In the genomic region with DNA sequence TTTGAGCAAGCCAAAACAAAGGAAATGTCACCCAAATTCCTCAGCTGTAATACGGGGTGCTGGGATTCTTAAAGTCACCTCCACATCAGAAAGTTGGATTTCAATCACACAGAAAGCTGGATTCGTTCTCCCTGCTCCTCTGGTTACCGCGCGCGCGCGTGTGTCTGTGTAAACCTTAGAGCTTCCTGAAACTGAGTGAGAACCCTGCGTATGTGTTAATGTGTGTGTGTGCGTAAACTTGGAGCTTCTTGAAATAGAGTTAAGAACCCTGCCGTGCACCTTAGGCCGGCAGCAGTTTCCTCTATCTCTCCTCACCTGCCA, we compare ENCODE assay signal across 8 cellular contexts. TPM values are rescaled to one million over a fixed set of nuclear protein-coding genes. Genes with fewer than 3 reads are reported as not detected.
DNase-seq lines count a peak whose midpoint lies in the region; TF ChIP-seq lines count a peak whose summit lies in the region.

No MANE protein-coding gene starts in this region.

- H3K27me3 Mint-ChIP-seq in CD4-positive, alpha-beta memory T cell = no peaks in the 10 kb centered on the region
- H3K27me3 Mint-ChIP-seq in HFFc6 (ENCODE audit: insufficient read depth) = peaks cover 6% of the 10 kb centered on the region; the same call in 1 of the 2 replicates

- H3K4me1 ChIP-seq in CD4-positive, alpha-beta memory T cell (ENCODE audit: insufficient read depth, low read length) = peaks cover 19% of the 10 kb centered on the region
- H3K4me1 ChIP-seq in mucosa of rectum (ENCODE audit: control insufficient read depth in 2 of 2, insufficient read depth in 2 of 2, low read length in 2 of 2) = peaks cover 9 to 10% of the 10 kb centered on the region in 2 donors

- no peaks in the 10 kb centered on the region for H3K27me3 ChIP-seq in CD4-positive, alpha-beta memory T cell (ENCODE audit: insufficient read depth, low read length)
- H3K27me3 ChIP-seq in mucosa of rectum (ENCODE audit: control insufficient read depth in 2 of 2, insufficient read depth in 2 of 2, low read length in 2 of 2) = no peaks in the 10 kb centered on the region

- H3K27ac Mint-ChIP-seq in CD4-positive, alpha-beta memory T cell = peak overlapping the region; percentile 95 to 98 (median 97)
- H3K27ac Mint-ChIP-seq in HFFc6 = peak overlapping the region; percentile 96

- intact Hi-C loops in CD4-positive, alpha-beta memory T cell (cut with micrococcal nuclease) = loop anchor here (5.0 kb wide), 3 partner anchors 41 to 236 kb away; no protein-coding TSS in a partner anchor

- peak overlapping the region; percentile 94 to 99 (median 95) for H3K4me3 Mint-ChIP-seq in CD4-positive, alpha-beta memory T cell
- peak overlapping the region; percentile 92 for H3K4me3 Mint-ChIP-seq in HFFc6

- no peaks in the 10 kb centered on the region for H3K9me3 Mint-ChIP-seq in CD4-positive, alpha-beta memory T cell
- no peaks in the 10 kb centered on the region for H3K9me3 Mint-ChIP-seq in HFFc6

- TF ChIP-seq CTCF in HFFc6 (IDR thresholded peaks at IDR 0.05) = no peak

- peak overlapping the region; percentile 58 to 98 for H3K4me3 ChIP-seq in CD4-positive, alpha-beta memory T cell (ENCODE audit: low read length in 2 of 2)
- peak overlapping the region; percentile 82 to 91 for H3K4me3 ChIP-seq in mucosa of rectum (ENCODE audit: low read length in 2 of 2)

- H3K36me3 ChIP-seq in CD4-positive, alpha-beta memory T cell (ENCODE audit: insufficient read depth, low read length) = no peaks in the 10 kb centered on the region
- H3K36me3 ChIP-seq in mucosa of rectum (ENCODE audit: control insufficient read depth in 2 of 2, insufficient read depth in 2 of 2, low read length in 2 of 2) = peaks cover 4% of the 10 kb centered on the region in 2 donors

- DNase-seq in CD4-positive, alpha-beta memory T cell = no peak
- DNase-seq in HFFc6 (peak; percentile 19), RPMI8226 (peak; percentile 50), germinal center (ENCODE audit: low spot score) (no peak), NCI-H2107 treated with DMSO at 0.1 percent for 48 hours (lab: John Stamatoyannopoulos, UW; ENCODE audit: unreplicated experiment) (no peak), NK-92 (lab: John Stamatoyannopoulos, UW; ENCODE audit: unreplicated experiment) (no peak)
- DNase-seq in effector CD8-positive, alpha-beta T cell (lab: John Stamatoyannopoulos, UW) = peak; percentile 33

- H3K27ac ChIP-seq in CD4-positive, alpha-beta memory T cell (ENCODE audit: low read depth, low read length) = peak overlapping the region; percentile 70
- peak overlapping the region in 1 of 2 donors; percentile 7 for H3K27ac ChIP-seq in mucosa of rectum (ENCODE audit: low read depth in 2 of 2, low read length in 2 of 2)

- no peaks in the 10 kb centered on the region for H3K9me3 ChIP-seq in CD4-positive, alpha-beta memory T cell (ENCODE audit: control insufficient read depth in 1 of 2, low read length in 2 of 2)
- H3K9me3 ChIP-seq in mucosa of rectum (ENCODE audit: control insufficient read depth in 2 of 2, low read length in 2 of 2) = no peaks in the 10 kb centered on the region

- H3K36me3 Mint-ChIP-seq in CD4-positive, alpha-beta memory T cell = peaks cover 9 to 13% of the 10 kb centered on the region in 2 donors
- H3K36me3 Mint-ChIP-seq in HFFc6 (ENCODE audit: low read depth) = no peaks in the 10 kb centered on the region

- POLR2A ChIA-PET in CD4-positive, alpha-beta memory T cell (lab: Charles Lee; ENCODE audit: partially characterized antibody) = interaction anchor here (0.9 to 2.9 kb wide), 16 partner anchors 11 to 237 kb away, joined by 3 to 22 read pairs (median 6); a partner anchor contains a TSS

- H3K4me1 Mint-ChIP-seq in CD4-positive, alpha-beta memory T cell = peaks cover 11 to 30% (median 17%) of the 10 kb centered on the region in 4 donors
- peaks cover 14% of the 10 kb centered on the region for H3K4me1 Mint-ChIP-seq in HFFc6 (ENCODE audit: low read depth)

- peak overlapping the region; percentile 58 to 75 for H3K9ac ChIP-seq in mucosa of rectum (ENCODE audit: low read depth in 1 of 2, low read length in 2 of 2)

- CTCF ChIA-PET in CD4-positive, alpha-beta memory T cell (lab: Charles Lee; ENCODE audit: partially characterized antibody) = interaction anchor here (0.8 to 3.3 kb wide), 11 partner anchors 30 to 798 kb away, joined by 3 to 24 read pairs (median 3); no protein-coding TSS in a partner anchor

RNA-seq across cellular contexts. Expression of a gene that starts 0.6 kb away (rescaled TPM):
- total RNA-seq in CD4-positive, alpha-beta memory T cell = 10 to 100 TPM in 1 of 2 experiments, 1 to 10 TPM in 1; 7.1 to 10.0 TPM
- polyA plus RNA-seq in CD4-positive, alpha-beta memory T cell = 10 to 100 TPM in 1 of 2 donors, 1 to 10 TPM in 1; 6.9 to 11.7 TPM
- total RNA-seq in HFFc6 (2021; fragmentation: NEBNext Ultra II Directional; extraction: Animal tissue kit (Norgen Biotek cat#: 25700)) = 10 to 100 TPM; 13.0 to 20.0 (median 15.8) TPM

RNA-seq across cellular contexts. Expression of a gene that starts 45.0 kb away (rescaled TPM):
- total RNA-seq in CD4-positive, alpha-beta memory T cell = 1 to 10 TPM; 4.0 to 4.5 TPM
- polyA plus RNA-seq in CD4-positive, alpha-beta memory T cell = 1 to 10 TPM; 3.9 to 4.4 TPM
- not detected for total RNA-seq in HFFc6 (2021; fragmentation: NEBNext Ultra II Directional; extraction: Animal tissue kit (Norgen Biotek cat#: 25700))

RNA-seq across cellular contexts. Expression of a gene that starts 45.0 kb away (rescaled TPM):
- total RNA-seq in CD4-positive, alpha-beta memory T cell = not detected
- polyA plus RNA-seq in CD4-positive, alpha-beta memory T cell = under 1 TPM in 1 of 2 donors, not detected in 1; 0.41 TPM
- total RNA-seq in HFFc6 (2021; fragmentation: NEBNext Ultra II Directional; extraction: Animal tissue kit (Norgen Biotek cat#: 25700)) = not detected

Comparison
In these comparisons a context has a peak if more than half of its experiments do, and no peak if none do; other contexts are left out.
1. DNase-seq: peak in HFFc6 (single experiment), RPMI8226 (single experiment) and effector CD8-positive, alpha-beta T cell (single experiment); none in CD4-positive, alpha-beta memory T cell (0 of 5), germinal center (single experiment), NCI-H2107 treated with DMSO at 0.1 percent for 48 hours (single experiment) and NK-92 (single experiment).
2. RNA of a gene that starts 45.0 kb away (total RNA-seq): 4.0 to 4.5 TPM in CD4-positive, alpha-beta memory T cell; not detected in HFFc6; every median in the first group is over 4 times any median in the second.